ENCODE assay signal across 9 cellular contexts in the genomic region with DNA sequence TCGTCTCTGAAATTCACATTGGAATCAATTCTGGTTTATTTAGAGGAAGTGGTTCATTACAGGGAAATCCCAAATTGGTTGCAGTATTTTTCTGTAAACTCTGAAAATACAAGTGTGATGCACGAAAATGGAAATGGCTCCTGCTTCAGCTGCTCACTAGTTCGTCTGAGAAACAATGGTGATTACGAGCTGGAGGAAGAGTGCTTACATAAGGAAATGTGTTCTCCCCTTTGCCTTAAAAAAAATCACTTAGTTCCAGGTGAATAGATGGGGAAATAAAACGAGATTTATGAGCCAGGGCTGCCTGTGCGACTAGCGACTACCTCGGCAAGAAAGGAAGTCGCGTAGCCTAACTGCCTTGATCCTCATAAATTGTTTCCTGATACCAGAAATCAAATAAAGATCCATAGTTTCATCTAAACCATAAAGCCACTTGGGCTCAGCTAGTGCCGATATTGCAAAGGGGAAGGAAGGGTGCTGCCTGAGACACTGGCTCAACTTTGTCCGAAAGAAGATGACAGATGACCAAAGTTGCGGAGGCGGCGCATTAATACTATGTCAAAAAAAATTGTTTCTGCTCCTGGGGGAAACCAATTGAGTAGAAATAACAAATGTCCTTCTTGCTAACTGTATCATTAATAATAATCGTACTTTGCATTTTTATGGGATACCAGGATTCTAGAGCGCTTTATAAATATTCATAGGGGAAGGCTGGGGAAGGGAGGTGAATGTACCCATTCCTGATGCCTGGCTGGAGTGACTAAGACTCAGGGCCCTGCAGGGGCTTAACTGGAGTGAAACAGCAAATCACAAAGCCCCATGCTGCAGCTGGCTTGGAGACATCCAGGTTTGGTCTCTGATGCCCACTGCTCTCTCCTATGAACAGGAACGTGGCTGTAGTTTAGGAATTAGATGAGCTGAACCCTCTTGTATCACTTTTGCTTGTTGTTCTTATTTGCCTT.
DNase-seq lines count a peak whose midpoint lies in the region; TF ChIP-seq lines count a peak whose summit lies in the region.
"Had no signal": no experiment of that assay in that cellular context is flagged by ENCODE, and none has a peak within 500 bp of the region (broad histone marks: within the 10 kb centered on the region; RNA-seq: fewer than 3 reads in every experiment).

No MANE protein-coding gene starts in this region.

- 29 to 44% methylated on average over 11 to 18 of the region's 18 CpGs for WGBS in transverse colon (ENCODE audit: low coverage in 1 of 2), 2 donors

- no peaks in the 10 kb centered on the region for H3K9me3 ChIP-seq in transverse colon
- no peaks in the 10 kb centered on the region for H3K9me3 ChIP-seq in WERI-Rb-1 (ENCODE audit: severe bottlenecking)

- in situ Hi-C loops in astrocyte of the cerebellum (cut with HindIII; ENCODE audit: low sequenced_read_pairs) (no loop called here), transverse colon (cut with MboI; ENCODE audit: low pct_ligation_motif_present in 1 of 4, low pct_unique_long_range_greater_than_20kb in 1 of 4, low sequenced_read_pairs in 3 of 4) (no loop called here)

- peak; percentile 14 for DNase-seq in DMS53 (lab: John Stamatoyannopoulos, UW)
- DNase-seq in DMS53 treated with DMSO at 0.1 percent for 48 hours (lab: John Stamatoyannopoulos, UW; ENCODE audit: unreplicated experiment): no peak
- no peak for DNase-seq in astrocyte of the cerebellum (ENCODE audit: low read depth)
- no peak for DNase-seq in transverse colon
- DNase-seq in NCI-H446 treated with DMSO at 0.1 percent for 48 hours (lab: John Stamatoyannopoulos, UW): no peak
- no peak for DNase-seq in WERI-Rb-1
- DNase-seq in RPMI8226: no peak

- H3K4me1 ChIP-seq in transverse colon: peaks cover 0 to 7% (median 2%) of the 10 kb centered on the region in 4 donors

- intact Hi-C loops in transverse colon (cut with DNase I; ENCODE audit: low total_unique reads): no loop called here

- peak overlapping the region; percentile 30 for H3K4me3 ChIP-seq in astrocyte of the cerebellum (ENCODE audit: low read depth, low read length)
- peak overlapping the region in 3 of 4 donors; percentile 13 to 19 (median 18) for H3K4me3 ChIP-seq in transverse colon
- H3K4me3 ChIP-seq in WERI-Rb-1 (ENCODE audit: low read depth, low read length): no peak overlapping the region

- H3K27me3 ChIP-seq in layer of hippocampus (ENCODE audit: control insufficient read depth, insufficient read depth, low read length): no peaks in the 10 kb centered on the region
- no peaks in the 10 kb centered on the region for H3K27me3 ChIP-seq in transverse colon
- peaks cover 4% of the 10 kb centered on the region for H3K27me3 ChIP-seq in WERI-Rb-1 (ENCODE audit: insufficient read depth, low read depth, severe bottlenecking)

- no peak for TF ChIP-seq CTCF in astrocyte of the cerebellum (IDR thresholded peaks at IDR 0.05; ENCODE audit: low read depth, low read length, missing control alignments)
- TF ChIP-seq CTCF in transverse colon (IDR thresholded peaks at IDR 0.05): no peak
- no peak for TF ChIP-seq CTCF in WERI-Rb-1 (IDR thresholded peaks at IDR 0.05; ENCODE audit: low read depth, low read length)

- TF ChIP-seq POLR2A in transverse colon (IDR thresholded peaks at IDR 0.05): no peak

- no peaks in the 10 kb centered on the region for H3K36me3 ChIP-seq in transverse colon
- no peaks in the 10 kb centered on the region for H3K36me3 ChIP-seq in WERI-Rb-1

- H3K27ac ChIP-seq in layer of hippocampus (ENCODE audit: low read depth, low read length) (peak overlapping the region; percentile 58), transverse colon (peak overlapping the region in 3 of 4 donors; percentile 10 to 21 (median 14)), WERI-Rb-1 (no peak overlapping the region)
- H3K27ac ChIP-seq: 22Rv1 had no signal

- TF ChIP-seq EP300 in transverse colon (IDR thresholded peaks at IDR 0.05; ENCODE audit: low read depth): no peak
